Comparison of ENCODE assay signal across 14 cellular contexts in the genomic region with DNA sequence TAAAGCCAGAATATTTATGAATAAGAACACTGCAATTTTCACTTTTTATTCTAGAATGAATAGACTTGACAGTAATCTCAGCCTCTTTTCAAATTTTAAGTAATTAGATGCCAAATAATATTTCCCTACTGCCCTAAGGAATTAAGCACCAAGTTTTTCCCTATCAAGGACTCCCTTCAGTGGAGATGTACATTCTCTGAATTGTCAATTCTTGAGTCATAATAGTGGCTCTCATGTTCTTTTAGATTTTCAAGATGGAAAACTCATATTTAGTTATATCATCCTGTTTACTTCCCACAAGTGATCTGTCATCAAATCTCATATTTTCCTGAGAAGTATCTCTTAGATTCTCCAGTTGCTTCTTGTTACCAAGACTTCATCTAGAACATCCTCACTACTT.
DNase-seq lines count a peak whose midpoint lies in the region; ATAC-seq lines count a peak whose summit lies in the region.
"Had no signal": no experiment of that assay in that cellular context is flagged by ENCODE, and none has a peak within 500 bp of the region (broad histone marks: within the 10 kb centered on the region; RNA-seq: fewer than 3 reads in every experiment).

No MANE protein-coding gene starts in this region.

- H3K4me3 ChIP-seq in adipocyte (ENCODE audit: low read length): no peak overlapping the region
- H3K4me3 ChIP-seq: A549, GM23248, HAP-1, K562 had no signal

- no peaks in the 10 kb centered on the region for H3K9me3 ChIP-seq in adipocyte (ENCODE audit: control insufficient read depth, low read length)
- H3K9me3 ChIP-seq: A549, HAP-1 had no signal

- no peaks in the 10 kb centered on the region for H3K27me3 ChIP-seq in adipocyte (replicated peaks; ENCODE audit: control insufficient read depth, insufficient read depth, low read length)

- no peak overlapping the region for H3K9ac ChIP-seq in adipocyte (ENCODE audit: low read length)
- H3K9ac ChIP-seq: GM23248 had no signal

- DNase-seq in HS-5 (ENCODE audit: low read depth) (peak; percentile 11), adipocyte (ENCODE audit: low read depth) (peak; percentile 34), iris pigment epithelial cell (ENCODE audit: low read depth) (peak; percentile 66)
- no peak for DNase-seq in activated effector memory CD4-positive, alpha-beta T cell treated with anti-CD3 and anti-CD28 coated beads, Interleukin-2, amount 50 U/mL, for 16 hours
- DNase-seq: Caco-2; CD8-positive, alpha-beta T cell; DND-41; GF-D8; GM23248 had no signal

- H3K36me3 ChIP-seq in adipocyte (ENCODE audit: control insufficient read depth, insufficient read depth, low read length, severe bottlenecking): no peaks in the 10 kb centered on the region
- H3K36me3 ChIP-seq: HAP-1 had no signal

- no peak for ATAC-seq in HG02610 (IDR thresholded peaks at IDR 0.05; ENCODE audit: unreplicated experiment)
- no peak for ATAC-seq in GM21528 (IDR thresholded peaks at IDR 0.05; ENCODE audit: low FRiP score, unreplicated experiment)
- ATAC-seq: A549; CD8-positive, alpha-beta T cell; K562 had no signal

- H3K4me1 ChIP-seq in adipocyte (ENCODE audit: control insufficient read depth, insufficient read depth, low read length): no peaks in the 10 kb centered on the region
- H3K4me1 ChIP-seq: A549, Caco-2 had no signal
